In the genomic region with DNA sequence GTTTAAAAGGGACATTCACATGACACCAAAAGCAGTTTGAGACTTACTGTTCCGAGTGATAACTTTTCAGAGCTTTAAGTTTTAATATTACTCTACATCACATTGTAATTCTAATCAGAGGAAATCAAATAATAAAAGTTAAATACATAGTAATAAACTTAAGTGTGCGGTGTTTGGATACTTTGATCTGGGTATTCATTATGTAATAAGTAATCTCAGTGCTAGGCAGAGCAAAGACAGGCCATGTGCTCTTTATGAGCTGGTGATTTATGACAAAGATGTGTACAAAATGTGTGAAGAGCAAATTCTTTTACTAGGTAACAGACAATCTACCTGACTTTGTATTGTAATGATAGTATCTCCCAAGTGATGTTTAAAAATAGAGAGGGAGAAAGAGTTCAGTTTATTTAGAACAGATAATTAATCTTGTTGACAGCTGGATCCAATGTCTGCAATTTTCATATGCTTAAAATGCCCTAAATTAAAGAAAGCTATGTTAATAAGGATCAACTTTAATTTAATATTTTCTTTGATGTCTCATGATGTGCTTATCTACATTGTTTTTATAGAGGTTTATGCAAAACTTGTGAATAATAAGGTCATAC, we compare ENCODE assay signal across 20 cellular contexts. TPM values are rescaled to one million over a fixed set of nuclear protein-coding genes. Genes with fewer than 3 reads are reported as not detected.
DNase-seq lines count a peak whose midpoint lies in the region; ATAC-seq and TF ChIP-seq lines count a peak whose summit lies in the region.
"Had no signal": no experiment of that assay in that cellular context is flagged by ENCODE, and none has a peak within 500 bp of the region (broad histone marks: within the 10 kb centered on the region; RNA-seq: fewer than 3 reads in every experiment).

No MANE protein-coding gene starts in this region.

- intact Hi-C loops in left colon (cut with DNase I, micrococcal nuclease): no loop called here
- intact Hi-C loops in upper lobe of right lung (cut with DNase I): no loop called here

- ATAC-seq in left colon (peak; percentile 31), upper lobe of right lung (no peak)
- ATAC-seq in effector memory CD8-positive, alpha-beta T cell (replicated peaks): no peak
- ATAC-seq: HCT116, Panc1 had no signal

- H3K36me3 ChIP-seq in cardiac muscle cell (no peaks in the 10 kb centered on the region), right atrium auricular region (no peaks in the 10 kb centered on the region), upper lobe of right lung (no peaks in the 10 kb centered on the region)
- H3K36me3 ChIP-seq: MG63 had no signal

- H3K36me3 Mint-ChIP-seq in effector memory CD8-positive, alpha-beta T cell (ENCODE audit: insufficient read depth): no peaks in the 10 kb centered on the region
- H3K36me3 Mint-ChIP-seq: CD4-positive, CD25-positive, alpha-beta regulatory T cell had no signal

- TF ChIP-seq CTCF in cardiac muscle cell (IDR thresholded peaks at IDR 0.05; ENCODE audit: low read depth, low read length): no peak
- TF ChIP-seq CTCF in right atrium auricular region (IDR thresholded peaks at IDR 0.05): no peak
- no peak for TF ChIP-seq CTCF in upper lobe of right lung (IDR thresholded peaks at IDR 0.05)

- H3K27ac ChIP-seq in cardiac muscle cell (peak overlapping the region; percentile 35), right atrium auricular region (no peak overlapping the region), upper lobe of right lung (peak overlapping the region; percentile 32)
- H3K27ac ChIP-seq: A549 had no signal

- peaks cover 39 to 52% of the 10 kb centered on the region in 2 donors for H3K27me3 Mint-ChIP-seq in effector memory CD8-positive, alpha-beta T cell

- H3K27ac Mint-ChIP-seq in effector memory CD8-positive, alpha-beta T cell: no peak overlapping the region
- H3K27ac Mint-ChIP-seq: CD4-positive, CD25-positive, alpha-beta regulatory T cell; IgD-negative memory B cell had no signal

- peaks cover 34% of the 10 kb centered on the region for H3K4me1 ChIP-seq in cardiac muscle cell (ENCODE audit: low read depth)
- peaks cover 0 to 11% of the 10 kb centered on the region in 2 donors for H3K4me1 ChIP-seq in right atrium auricular region
- peaks cover 20% of the 10 kb centered on the region for H3K4me1 ChIP-seq in upper lobe of right lung

- no peaks in the 10 kb centered on the region for H3K27me3 ChIP-seq in cardiac muscle cell
- no peaks in the 10 kb centered on the region for H3K27me3 ChIP-seq in right atrium auricular region
- H3K27me3 ChIP-seq in upper lobe of right lung: no peaks in the 10 kb centered on the region
- H3K27me3 ChIP-seq: MG63 had no signal

- H3K4me3 ChIP-seq in cardiac muscle cell (no peak overlapping the region), right atrium auricular region (no peak overlapping the region), upper lobe of right lung (no peak overlapping the region)
- H3K4me3 ChIP-seq: A549, MG63 had no signal

- DNase-seq in cardiac muscle cell (ENCODE audit: low read depth in 1 of 2, low spot score in 1 of 2) (no peak), right atrium auricular region (ENCODE audit: low spot score) (no peak), NCI-H526 treated with DMSO at 0.1 percent for 48 hours (lab: John Stamatoyannopoulos, UW) (peak; percentile 33), left colon (no peak), upper lobe of right lung (no peak), glomerular visceral epithelial cell (ENCODE audit: extremely low spot score) (no peak), NCI-H2081 treated with DMSO at 0.1 percent for 48 hours (lab: John Stamatoyannopoulos, UW) (no peak)
- no peak for DNase-seq in effector memory CD8-positive, alpha-beta T cell
- DNase-seq: CD4-positive, CD25-positive, alpha-beta regulatory T cell; DND-41; GOT3; Karpas-422; NCI-H1694 treated with DMSO at 0.1 percent for 48 hours; NCI-H2107 had no signal

- H3K9me3 Mint-ChIP-seq in effector memory CD8-positive, alpha-beta T cell: no peaks in the 10 kb centered on the region

- no peak overlapping the region for H3K4me3 Mint-ChIP-seq in effector memory CD8-positive, alpha-beta T cell
- H3K4me3 Mint-ChIP-seq: CD4-positive, CD25-positive, alpha-beta regulatory T cell; IgD-negative memory B cell had no signal

- H3K9me3 ChIP-seq in cardiac muscle cell (ENCODE audit: low read depth) (no peaks in the 10 kb centered on the region), right atrium auricular region (no peaks in the 10 kb centered on the region), upper lobe of right lung (no peaks in the 10 kb centered on the region)
- H3K9me3 ChIP-seq: A549, MG63 had no signal

- H3K4me1 Mint-ChIP-seq in effector memory CD8-positive, alpha-beta T cell (ENCODE audit: low read depth in 2 of 2): peaks cover 3% of the 10 kb centered on the region in 2 donors

RNA-seq across cellular contexts. Expression of a gene that starts 4.4 kb away (rescaled TPM):
- 11.0 and 12.9 TPM in 2 replicates for total RNA-seq in cardiac muscle cell
- 13.6 and 20.1 TPM in 2 replicates for polyA plus RNA-seq in cardiac muscle cell
- 1 to 10 TPM in 1 of 2 donors, under 1 TPM in 1; 0.44 to 1.1 TPM for total RNA-seq in right atrium auricular region
- total RNA-seq in left colon: not detected
- 26.3 TPM for total RNA-seq in upper lobe of right lung
- total RNA-seq: CD4-positive, CD25-positive, alpha-beta regulatory T cell had no signal
- polyA plus RNA-seq: CD4-positive, CD25-positive, alpha-beta regulatory T cell; IgD-negative memory B cell had no signal

RNA-seq across cellular contexts. Expression of a gene that starts 24.3 kb away (rescaled TPM):
- total RNA-seq in cardiac muscle cell (0.07 and 0.09 TPM in 2 replicates), right atrium auricular region (not detected), left colon (under 1 TPM in 1 of 2 donors, not detected in 1; 0.45 TPM), upper lobe of right lung (21.0 TPM)
- 0.81 TPM in 1 of 2 replicates, not detected in the other for polyA plus RNA-seq in cardiac muscle cell
- total RNA-seq: CD4-positive, CD25-positive, alpha-beta regulatory T cell had no signal
- polyA plus RNA-seq: A549; BJ; CD4-positive, CD25-positive, alpha-beta regulatory T cell; IgD-negative memory B cell had no signal

Comparison
In these comparisons a context has a peak if more than half of its experiments do, and no peak if none do; other contexts are left out.
1. H3K27ac ChIP-seq: peak in cardiac muscle cell (single experiment) and upper lobe of right lung (single experiment); none in right atrium auricular region (0 of 2).
2. RNA of a gene that starts 24.3 kb away (total RNA-seq): 21.0 TPM in upper lobe of right lung (single experiment); 0.45 TPM in left colon, 0.07 to 0.09 TPM in cardiac muscle cell and not detected in right atrium auricular region; every median in the first group is over 10 times any median in the second.